Comparison of ENCODE assay signal across 8 cellular contexts in genomic region chr6:37483917-37484785, GRCh38. TPM values are rescaled to one million over a fixed set of nuclear protein-coding genes. Genes with fewer than 3 reads are reported as not detected.
DNase-seq lines count a peak whose midpoint lies in the region; ATAC-seq, FAIRE-seq and TF ChIP-seq lines count a peak whose summit lies in the region.

No MANE protein-coding gene starts in this region.

- no peaks in the 10 kb centered on the region for H3K79me2 ChIP-seq in endothelial cell of umbilical vein (ENCODE audit: control insufficient read depth, insufficient read depth, low read length)

- no peak overlapping the region for H3K27ac ChIP-seq in endothelial cell of umbilical vein (ENCODE audit: insufficient read depth, low read depth, low read length)
- H3K27ac ChIP-seq in stomach = no peak overlapping the region

- no peaks in the 10 kb centered on the region for H3K9me3 Mint-ChIP-seq in naive thymus-derived CD8-positive, alpha-beta T cell

- no peak overlapping the region for H3K4me2 ChIP-seq in endothelial cell of umbilical vein (ENCODE audit: insufficient read depth, low read length)

- no TSS peak for BruUV-seq in endothelial cell of umbilical vein (replicated peaks; lab: Mats Ljungman, UMichigan)

- no peak overlapping the region for H3K4me3 Mint-ChIP-seq in naive thymus-derived CD8-positive, alpha-beta T cell

- intact Hi-C loops in endothelial cell of umbilical vein (cut with micrococcal nuclease) (loop anchor here (1.0 to 5.0 kb wide), 4 partner anchors 82 to 208 kb away; no protein-coding TSS in a partner anchor), stomach (cut with DNase I; ENCODE audit: low total_unique reads) (loop anchor here (10.0 kb wide), 2 partner anchors 81 to 211 kb away; partner anchors contain the start of gene MDGA1)

- peaks cover 17% of the 10 kb centered on the region for H3K36me3 ChIP-seq in BE2C
- peaks cover 0 to 16% of the 10 kb centered on the region in 2 experiments for H3K36me3 ChIP-seq in endothelial cell of umbilical vein (ENCODE audit: control insufficient read depth in 2 of 2, extremely low read depth in 1 of 2, insufficient read depth in 2 of 2, low read length in 2 of 2)
- H3K36me3 ChIP-seq in stomach = peaks cover 24 to 70% (median 67%) of the 10 kb centered on the region in 4 donors

- DNase-seq in BE2C (peak; percentile 82), NCI-H510A treated with DMSO at 0.1 percent for 48 hours (lab: John Stamatoyannopoulos, UW) (peak; percentile 14), endothelial cell of umbilical vein (ENCODE audit: low read depth, low spot score) (peak; percentile 33), stomach (peak; percentile 69)
- peak; percentile 56 for DNase-seq in activated CD8-positive, alpha-beta memory T cell treated with anti-CD3 and anti-CD28 coated beads, Interleukin-2, amount 50 U/mL, for 1 hour (ENCODE audit: extremely low read depth)
- peak; percentile 64 to 86 (median 78) for DNase-seq in naive thymus-derived CD8-positive, alpha-beta T cell

- CTCF ChIA-PET in endothelial cell of umbilical vein (lab: Charles Lee) = interaction anchor here (0.7 to 2.2 kb wide), 10 partner anchors 16 to 208 kb away, joined by 3 to 25 read pairs (median 5); partner anchors contain the start of gene CCDC167

- H3K27me3 ChIP-seq in BE2C = no peaks in the 10 kb centered on the region
- no peaks in the 10 kb centered on the region for H3K27me3 ChIP-seq in endothelial cell of umbilical vein (ENCODE audit: control insufficient read depth in 2 of 2, insufficient read depth in 2 of 2, low read length in 2 of 2)
- no peaks in the 10 kb centered on the region for H3K27me3 ChIP-seq in stomach

- H3K4me1 ChIP-seq in BE2C = peaks cover 23% of the 10 kb centered on the region
- H3K4me1 ChIP-seq in endothelial cell of umbilical vein (ENCODE audit: control insufficient read depth, extremely low read depth, insufficient read depth, low read length) = no peaks in the 10 kb centered on the region
- H3K4me1 ChIP-seq in stomach = peaks cover 0 to 14% (median 7%) of the 10 kb centered on the region in 4 donors

- peak; percentile 50 for ATAC-seq in GM19395 (IDR thresholded peaks at IDR 0.05; ENCODE audit: unreplicated experiment)
- ATAC-seq in naive thymus-derived CD8-positive, alpha-beta T cell = peak; percentile 88 to 93
- no peak for ATAC-seq in GM19452 (IDR thresholded peaks at IDR 0.05; ENCODE audit: unreplicated experiment)

- H3K9me3 ChIP-seq in BE2C = no peaks in the 10 kb centered on the region
- no peaks in the 10 kb centered on the region for H3K9me3 ChIP-seq in endothelial cell of umbilical vein (replicated peaks; ENCODE audit: control insufficient read depth, insufficient read depth, low read length)
- H3K9me3 ChIP-seq in stomach = no peaks in the 10 kb centered on the region

- H4K20me1 ChIP-seq in endothelial cell of umbilical vein (replicated peaks; ENCODE audit: control insufficient read depth, extremely low read depth, insufficient read depth, low read length) = no peaks in the 10 kb centered on the region

- peak overlapping the region in 2 of 10 donors; percentile 4 to 35 for H3K27ac Mint-ChIP-seq in naive thymus-derived CD8-positive, alpha-beta T cell

- TF ChIP-seq CTCF in BE2C (IDR thresholded peaks at IDR 0.05; ENCODE audit: low read depth, low read length) (peak; percentile 87), endothelial cell of umbilical vein (IDR thresholded peaks at IDR 0.05; ENCODE audit: extremely low read depth in 1 of 2, insufficient read depth in 1 of 2, low read depth in 1 of 2, low read length in 2 of 2) (peak; percentile 65 to 91), stomach (IDR thresholded peaks at IDR 0.05) (peak in 5 of 7 experiments; percentile 63 to 84 (median 66))

- 42 to 52% (median 46%) methylated on average over 11 to 20 of the region's 20 CpGs for whole genome bisulfite sequencing in stomach, 5 donors

- H3K36me3 Mint-ChIP-seq in naive thymus-derived CD8-positive, alpha-beta T cell = peaks cover 0 to 28% (median 0%) of the 10 kb centered on the region in 3 donors

- dilution Hi-C loops in endothelial cell of umbilical vein (cut with MboI; ENCODE audit: extremely low pct_ligation_motif_present, low sequenced_read_pairs) = no loop called here

- POLR2A ChIA-PET in endothelial cell of umbilical vein (lab: Charles Lee) = no interaction called here
- POLR2A ChIA-PET in naive thymus-derived CD8-positive, alpha-beta T cell (lab: Charles Lee) = interaction anchor here (1.0 to 1.4 kb wide), 3 partner anchors 32 to 81 kb away, joined by 4 to 5 read pairs (median 4); no protein-coding TSS in a partner anchor

- no peaks in the 10 kb centered on the region for H3K27me3 Mint-ChIP-seq in naive thymus-derived CD8-positive, alpha-beta T cell

- no peak overlapping the region for H3K9ac ChIP-seq in endothelial cell of umbilical vein (replicated peaks; ENCODE audit: extremely low read depth, insufficient read depth, low read length)

- no peak for FAIRE-seq in endothelial cell of umbilical vein (lab: Jason Lieb, UNC)

- TF ChIP-seq POLR2A in endothelial cell of umbilical vein (IDR thresholded peaks at IDR 0.05; ENCODE audit: low read depth, low read length) (no peak), stomach (IDR thresholded peaks at IDR 0.05) (no peak)

- no peak for TF ChIP-seq EP300 in stomach (IDR thresholded peaks at IDR 0.05)

- peaks cover 14 to 24% (median 18%) of the 10 kb centered on the region in 4 donors for H3K4me1 Mint-ChIP-seq in naive thymus-derived CD8-positive, alpha-beta T cell

- H3K4me3 ChIP-seq in BE2C (ENCODE audit: low read depth, low read length) (no peak overlapping the region), endothelial cell of umbilical vein (replicated peaks in 1 of 3; ENCODE audit: insufficient read depth in 1 of 3, low read depth in 1 of 3, low read length in 3 of 3) (no peak overlapping the region), stomach (no peak overlapping the region)

- H2AFZ ChIP-seq in endothelial cell of umbilical vein (ENCODE audit: low read depth, low read length) = no peak overlapping the region

- no peaks in the 10 kb centered on the region for H3K9me1 ChIP-seq in endothelial cell of umbilical vein (replicated peaks; ENCODE audit: control insufficient read depth, extremely low read depth, insufficient read depth, low read length)

TF ChIP-seq in endothelial cell of umbilical vein, 7 proteins besides CTCF, POLR2A, EP300 and RAD21:
- no peak for TF ChIP-seq MAX (IDR thresholded peaks at IDR 0.05; ENCODE audit: insufficient read depth, insufficient read length)
- no peak for TF ChIP-seq GATA2 (IDR thresholded peaks at IDR 0.05; ENCODE audit: insufficient read depth, insufficient read length, low read depth, low read length)
- no peak for TF ChIP-seq EZH2 (IDR thresholded peaks at IDR 0.05; ENCODE audit: borderline replicate concordance, low read depth, low read length, severe bottlenecking)
- TF ChIP-seq JUN (IDR thresholded peaks at IDR 0.05; ENCODE audit: borderline replicate concordance, insufficient read depth, insufficient read length, low read depth) = no peak
- no peak for TF ChIP-seq FOS (IDR thresholded peaks at IDR 0.05; ENCODE audit: borderline replicate concordance, insufficient read depth, low read length)
- TF ChIP-seq MYC (IDR thresholded peaks at IDR 0.05; ENCODE audit: low read depth, low read length) = no peak
- no peak for TF ChIP-seq POLR2AphosphoS5 (IDR thresholded peaks at IDR 0.05; ENCODE audit: insufficient read depth, low read depth, low read length)
TF ChIP-seq in endothelial cell of umbilical vein: peak in this region for 0.

RNA-seq across cellular contexts. Expression of gene CCDC167, which starts 15.5 kb away (rescaled TPM):
- 60.2 TPM for polyA plus RNA-seq in BE2C (2012; ENCODE audit: insufficient read depth, insufficient read length, low read depth)
- total RNA-seq in endothelial cell of umbilical vein (46.6 and 52.7 TPM in 2 replicates), stomach (10 to 100 TPM in 3 of 5 donors, 1 to 10 TPM in 1, not detected in 1; 4.2 to 46.9 (median 28.8) TPM)
- polyA plus RNA-seq in endothelial cell of umbilical vein (84.8 and 105 TPM in 2 replicates), stomach (10 to 100 TPM; 26.0 to 47.8 (median 42.5) TPM)
- polyA plus RNA-seq in endothelial cell of umbilical vein (2011; cell fraction: cytosol; rRNA removed) = 140 and 204 TPM in 2 replicates
- polyA plus RNA-seq in endothelial cell of umbilical vein (2011; cell fraction: nucleus; rRNA removed) = 43.4 and 47.1 TPM in 2 replicates
- polyA plus RNA-seq in endothelial cell of umbilical vein (2012) = 73.3 and 84.0 TPM in 2 replicates
- polyA minus RNA-seq in endothelial cell of umbilical vein = 13.9 and 20.1 TPM in 2 replicates
- polyA minus RNA-seq in endothelial cell of umbilical vein (2011; cell fraction: cytosol; rRNA and poly(A)+ RNA removed) = 9.9 TPM
- 3.5 and 6.1 TPM in 2 replicates for polyA minus RNA-seq in endothelial cell of umbilical vein (2011; cell fraction: nucleus; rRNA and poly(A)+ RNA removed)
- 10 to 100 TPM; 17.9 TPM for total RNA-seq in naive thymus-derived CD8-positive, alpha-beta T cell
- 10 to 100 TPM; 64.3 to 74.7 (median 69.3) TPM for polyA plus RNA-seq in naive thymus-derived CD8-positive, alpha-beta T cell

RNA-seq across cellular contexts. Expression of gene CMTR1, which starts 51.1 kb away (rescaled TPM):
- 39.5 TPM for polyA plus RNA-seq in BE2C (2012; ENCODE audit: insufficient read depth, insufficient read length, low read depth)
- 36.4 and 38.0 TPM in 2 replicates for total RNA-seq in endothelial cell of umbilical vein
- 16.9 and 19.5 TPM in 2 replicates for polyA plus RNA-seq in endothelial cell of umbilical vein
- 19.6 and 19.7 TPM in 2 replicates for polyA plus RNA-seq in endothelial cell of umbilical vein (2011; cell fraction: cytosol; rRNA removed)
- 82.5 and 93.3 TPM in 2 replicates for polyA plus RNA-seq in endothelial cell of umbilical vein (2011; cell fraction: nucleus; rRNA removed)
- polyA plus RNA-seq in endothelial cell of umbilical vein (2012) = 24.2 and 27.6 TPM in 2 replicates
- 33.6 and 38.6 TPM in 2 replicates for polyA minus RNA-seq in endothelial cell of umbilical vein
- 9.6 TPM for polyA minus RNA-seq in endothelial cell of umbilical vein (2011; cell fraction: cytosol; rRNA and poly(A)+ RNA removed)
- 21.2 and 25.1 TPM in 2 replicates for polyA minus RNA-seq in endothelial cell of umbilical vein (2011; cell fraction: nucleus; rRNA and poly(A)+ RNA removed)
- total RNA-seq in naive thymus-derived CD8-positive, alpha-beta T cell = 10 to 100 TPM; 65.1 to 66.8 TPM
- polyA plus RNA-seq in naive thymus-derived CD8-positive, alpha-beta T cell = 10 to 100 TPM; 19.2 to 28.0 (median 24.0) TPM
- 100 to 1,000 TPM in 1 of 5 donors, 10 to 100 TPM in 4; 23.6 to 145 (median 26.4) TPM for total RNA-seq in stomach
- 10 to 100 TPM in 1 of 3 donors, 1 to 10 TPM in 2; 6.3 to 14.1 (median 6.6) TPM for polyA plus RNA-seq in stomach

Comparison
In these comparisons a context has a peak if more than half of its experiments do, and no peak if none do; other contexts are left out.
1. DNase-seq: peak in every context shown above with its lines; median percentile 82 in BE2C; 78 in naive thymus-derived CD8-positive, alpha-beta T cell; 69 in stomach; 56 in activated CD8-positive, alpha-beta memory T cell treated with anti-CD3 and anti-CD28 coated beads, Interleukin-2, amount 50 U/mL, for 1 hour; 33 in endothelial cell of umbilical vein; 14 in NCI-H510A treated with DMSO at 0.1 percent for 48 hours.